7 cellular contexts compared by ENCODE assay signal in genomic region chr1:203026666-203027663, GRCh38. TPM values are rescaled to one million over a fixed set of nuclear protein-coding genes. Genes with fewer than 3 reads are reported as not detected.
DNase-seq lines count a peak whose midpoint lies in the region; ATAC-seq, FAIRE-seq and TF ChIP-seq lines count a peak whose summit lies in the region.

No MANE protein-coding gene starts in this region.

- H3K27me3 Mint-ChIP-seq in astrocyte (ENCODE audit: low read depth, unreplicated experiment): peaks cover 16% of the 10 kb centered on the region

- peak; percentile 26 for ATAC-seq in GM19035 (IDR thresholded peaks at IDR 0.05; ENCODE audit: unreplicated experiment)
- peak; percentile 25 for ATAC-seq in HG03175 (IDR thresholded peaks at IDR 0.05; ENCODE audit: unreplicated experiment)

- H3K27me3 ChIP-seq in astrocyte (ENCODE audit: insufficient read depth, low read length) (peaks cover 15% of the 10 kb centered on the region), layer of hippocampus (ENCODE audit: control insufficient read depth, insufficient read depth, low read length) (no peaks in the 10 kb centered on the region), suprapubic skin (no peaks in the 10 kb centered on the region)

- 23% methylated on average over 14 of the region's 46 CpGs for WGBS in suprapubic skin

- no peak for TF ChIP-seq POLR2A in suprapubic skin (IDR thresholded peaks at IDR 0.05)

- no peaks in the 10 kb centered on the region for H3K9me3 ChIP-seq in astrocyte (ENCODE audit: insufficient read depth, low read depth, low read length)
- H3K9me3 ChIP-seq in suprapubic skin: no peaks in the 10 kb centered on the region

- H4K20me1 ChIP-seq in astrocyte (ENCODE audit: insufficient read depth, low read length): no peaks in the 10 kb centered on the region

- H3K4me1 Mint-ChIP-seq in astrocyte (ENCODE audit: low read depth, unreplicated experiment): peaks cover 9% of the 10 kb centered on the region

- H3K4me1 ChIP-seq in astrocyte (ENCODE audit: insufficient read depth, low read length) (peaks cover 8% of the 10 kb centered on the region), suprapubic skin (peaks cover 11% of the 10 kb centered on the region)

- TF ChIP-seq CTCF in astrocyte (IDR thresholded peaks at IDR 0.05; ENCODE audit: insufficient read depth, low read depth, low read length): no peak
- no peak for TF ChIP-seq CTCF in suprapubic skin (IDR thresholded peaks at IDR 0.05)

- H3K9me3 Mint-ChIP-seq in astrocyte (ENCODE audit: unreplicated experiment): no peaks in the 10 kb centered on the region

- no peak overlapping the region for H3K27ac Mint-ChIP-seq in astrocyte (ENCODE audit: unreplicated experiment)

- H3K36me3 Mint-ChIP-seq in astrocyte (ENCODE audit: low read depth, unreplicated experiment): peaks cover 12% of the 10 kb centered on the region

- peak overlapping the region; percentile 84 for H2AFZ ChIP-seq in astrocyte (ENCODE audit: low read depth, low read length)

- H3K36me3 ChIP-seq in astrocyte (ENCODE audit: insufficient read depth, low read length) (peaks cover 16% of the 10 kb centered on the region), suprapubic skin (peaks cover 24% of the 10 kb centered on the region)

- TF ChIP-seq EP300 in suprapubic skin (IDR thresholded peaks at IDR 0.05): no peak

- H3K27ac ChIP-seq in astrocyte (ENCODE audit: low read depth, low read length): no peak overlapping the region
- H3K27ac ChIP-seq in layer of hippocampus (ENCODE audit: low read depth, low read length): peak overlapping the region; percentile 56
- H3K27ac ChIP-seq in suprapubic skin: no peak overlapping the region

- peak overlapping the region; percentile 88 for H3K4me3 Mint-ChIP-seq in astrocyte (ENCODE audit: unreplicated experiment)

- peak overlapping the region; percentile 98 for H3K4me2 ChIP-seq in astrocyte (ENCODE audit: low read length)

- H3K4me3 ChIP-seq in astrocyte (ENCODE audit: insufficient read depth, low read depth, low read length) (peak overlapping the region; percentile 61), suprapubic skin (peak overlapping the region; percentile 60)

- H3K9ac ChIP-seq in astrocyte (ENCODE audit: low read length): peak overlapping the region; percentile 68

- no peak for FAIRE-seq in astrocyte (lab: Jason Lieb, UNC)

- DNase-seq in astrocyte (ENCODE audit: low read depth) (no peak), suprapubic skin (ENCODE audit: low spot score in 2 of 2) (no peak), activated gamma-delta T cell treated with Interleukin-2 at 50 U/mL for 16 hours (no peak), kidney tubule cell (ENCODE audit: low spot score) (no peak)

- H3K79me2 ChIP-seq in astrocyte (ENCODE audit: insufficient read depth, low read length): no peaks in the 10 kb centered on the region

RNA-seq across cellular contexts. Expression of gene PPFIA4, which starts 0.7 kb away (rescaled TPM):
- 9.1 and 11.0 TPM in 2 replicates for total RNA-seq in astrocyte
- 10 to 100 TPM in 1 of 4 donors, 1 to 10 TPM in 1, under 1 TPM in 2; 0.26 to 38.7 (median 1.5) TPM for total RNA-seq in suprapubic skin

RNA-seq across cellular contexts. Expression of gene TMEM183A, which starts 19.8 kb away (rescaled TPM):
- 66.1 and 68.6 TPM in 2 replicates for total RNA-seq in astrocyte
- 10 to 100 TPM; 62.0 to 95.5 (median 68.6) TPM for total RNA-seq in suprapubic skin

RNA-seq across cellular contexts. Expression of gene MYOG, which starts 58.8 kb away (rescaled TPM):
- total RNA-seq in astrocyte: not detected in 2 replicates
- total RNA-seq in suprapubic skin: not detected

RNA-seq across cellular contexts. Expression of gene CYB5R1, which starts 59.9 kb away (rescaled TPM):
- 39.1 and 41.9 TPM in 2 replicates for total RNA-seq in astrocyte
- 100 to 1,000 TPM; 136 to 212 (median 176) TPM for total RNA-seq in suprapubic skin
